8 cellular contexts compared by ENCODE assay signal in the genomic region with DNA sequence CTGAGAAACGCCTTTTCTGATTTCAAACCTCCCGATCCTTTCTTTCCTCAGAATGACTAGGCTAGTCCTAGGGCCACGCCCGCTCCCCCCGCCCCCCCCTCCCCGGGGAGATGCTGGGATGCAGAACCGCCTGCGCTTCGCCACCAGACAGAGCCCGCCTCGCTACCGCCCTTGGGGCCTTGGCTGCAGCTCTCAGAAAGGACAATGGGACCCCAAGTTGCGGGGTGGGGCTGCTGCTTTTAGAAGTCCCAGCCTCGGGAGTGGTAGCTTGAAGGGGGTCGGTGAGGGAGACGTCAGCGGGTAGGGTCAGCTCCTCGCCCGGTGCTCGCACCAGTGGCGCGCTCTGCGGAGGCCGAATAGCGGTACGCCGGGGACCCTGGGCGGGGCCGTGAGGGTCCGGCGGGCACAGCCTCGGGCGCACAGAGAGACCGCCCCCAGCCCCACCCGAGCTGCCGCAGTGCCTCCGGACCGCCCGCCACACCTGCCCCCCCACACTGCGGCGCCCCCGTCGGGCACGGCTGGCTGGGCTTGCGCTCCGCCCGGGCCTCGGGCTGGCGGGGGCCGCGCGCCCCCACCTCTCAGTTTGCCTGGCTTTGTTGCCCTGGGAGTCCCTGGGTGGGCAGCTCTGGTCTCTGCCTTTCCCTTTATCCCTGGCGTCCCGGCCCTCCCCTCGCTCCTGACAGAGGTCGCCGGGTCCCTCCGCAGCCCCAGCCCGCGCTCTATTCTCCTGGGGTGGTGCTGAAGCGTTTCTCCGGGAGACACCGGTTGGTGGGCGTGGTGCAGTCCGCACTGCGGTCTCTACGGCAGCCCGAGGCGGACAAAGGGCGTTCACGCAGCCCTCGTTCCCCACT. TPM values are rescaled to one million over a fixed set of nuclear protein-coding genes. Genes with fewer than 3 reads are reported as not detected.
DNase-seq lines count a peak whose midpoint lies in the region; ATAC-seq and TF ChIP-seq lines count a peak whose summit lies in the region.

No MANE protein-coding gene starts in this region.

- no peak for TF ChIP-seq CTCF in tibial artery (IDR thresholded peaks at IDR 0.05)

- H3K36me3 Mint-ChIP-seq in T-helper 1 cell treated with Interleukin-12 subunit alpha and Interleukin-12 subunit beta and Interleukin-4 antibody, amounts not matched to agents 30 μg/mL and 1 μg/mL, for 36 hours (ENCODE audit: low read depth): no peaks in the 10 kb centered on the region

- peak overlapping the region; percentile 46 for H3K4me3 ChIP-seq in Jurkat, Clone E6-1 (ENCODE audit: low read length)
- H3K4me3 ChIP-seq in mesodermal cell (ENCODE audit: extremely low read depth, insufficient read depth, low read length, poor library complexity, severe bottlenecking) (peak overlapping the region; percentile 86), tibial artery (peak overlapping the region; percentile 91 to 96)

- H3K36me3 ChIP-seq in mesodermal cell (ENCODE audit: control insufficient read depth, insufficient read depth, low read length) (peaks cover 33% of the 10 kb centered on the region), tibial artery (no peaks in the 10 kb centered on the region)

- WGBS in mesodermal cell (ENCODE audit: insufficient coverage in 2 of 2), 2 experiments: 0% methylated on average over 33 to 42 of the region's 72 CpGs

- H3K27ac Mint-ChIP-seq in T-helper 1 cell treated with Interleukin-12 subunit alpha and Interleukin-12 subunit beta and Interleukin-4 antibody, amounts not matched to agents 30 μg/mL and 1 μg/mL, for 36 hours: no peak overlapping the region

- intact Hi-C loops in tibial artery (cut with DNase I; ENCODE audit: low total_unique reads): loop anchor here (5.0 to 10.0 kb wide), 3 partner anchors 199 to 334 kb away; no protein-coding TSS in a partner anchor

- DNase-seq in T-helper 1 cell (no peak), SW 1271 (lab: John Stamatoyannopoulos, UW) (peak; percentile 43 to 64), tibial artery (peak; percentile 86 to 96)
- DNase-seq in Jurkat, Clone E6-1 (ENCODE audit: low read depth, low spot score): peak; percentile 25

- no peaks in the 10 kb centered on the region for H3K27me3 ChIP-seq in tibial artery

- no peaks in the 10 kb centered on the region for H3K9me3 Mint-ChIP-seq in T-helper 1 cell treated with Interleukin-12 subunit alpha and Interleukin-12 subunit beta and Interleukin-4 antibody, amounts not matched to agents 30 μg/mL and 1 μg/mL, for 36 hours

- peaks cover 1% of the 10 kb centered on the region for H3K4me1 Mint-ChIP-seq in T-helper 1 cell treated with Interleukin-12 subunit alpha and Interleukin-12 subunit beta and Interleukin-4 antibody, amounts not matched to agents 30 μg/mL and 1 μg/mL, for 36 hours (ENCODE audit: low read depth)

- H3K4me3 Mint-ChIP-seq in T-helper 1 cell treated with Interleukin-12 subunit alpha and Interleukin-12 subunit beta and Interleukin-4 antibody, amounts not matched to agents 30 μg/mL and 1 μg/mL, for 36 hours: peak overlapping the region; percentile 42

- H3K27ac ChIP-seq in mesodermal cell (ENCODE audit: low read depth, low read length, severe bottlenecking): peak overlapping the region; percentile 77
- H3K27ac ChIP-seq in tibial artery: peak overlapping the region; percentile 96 to 99

- H3K9me3 ChIP-seq in mesodermal cell (ENCODE audit: control insufficient read depth, low read length) (no peaks in the 10 kb centered on the region), tibial artery (no peaks in the 10 kb centered on the region)

- H3K4me1 ChIP-seq in mesodermal cell (ENCODE audit: control insufficient read depth, insufficient read depth, low read length, poor library complexity, severe bottlenecking) (peaks cover 13% of the 10 kb centered on the region), tibial artery (peaks cover 0 to 55% (median 21%) of the 10 kb centered on the region in 4 donors)

- ATAC-seq in esophagus mucosa (peak; percentile 61), HG03108 (IDR thresholded peaks at IDR 0.05; ENCODE audit: unreplicated experiment) (no peak)

- H3K27me3 Mint-ChIP-seq in T-helper 1 cell treated with Interleukin-12 subunit alpha and Interleukin-12 subunit beta and Interleukin-4 antibody, amounts not matched to agents 30 μg/mL and 1 μg/mL, for 36 hours (ENCODE audit: low read depth): peaks cover 69% of the 10 kb centered on the region

RNA-seq across cellular contexts. Expression of a gene that starts 1.1 kb away (rescaled TPM):
- polyA plus RNA-seq in Jurkat, Clone E6-1 (2012; ENCODE audit: insufficient read depth, insufficient read length): 1.0 TPM
- 8.4 TPM for total RNA-seq in esophagus mucosa
- 109 TPM for polyA plus RNA-seq in mesodermal cell (2013, experiment 1 of 2)
- polyA plus RNA-seq in mesodermal cell (2013, experiment 2 of 2): 95.3 TPM

Comparison
In these comparisons a context has a peak if more than half of its experiments do, and no peak if none do; other contexts are left out.
1. DNase-seq: peak in Jurkat, Clone E6-1 (single experiment), SW 1271 (2 of 2) and tibial artery (2 of 2); none in T-helper 1 cell (0 of 5).
2. Peak in every context shown above with its lines, with median percentiles within 50 percentile points of each other: H3K4me3 ChIP-seq.